In genomic region chr15:41607033-41607432, GRCh38 we compare ENCODE assay signal across 11 cellular contexts. TPM values are rescaled to one million over a fixed set of nuclear protein-coding genes. Genes with fewer than 3 reads are reported as not detected.
DNase-seq lines count a peak whose midpoint lies in the region; ATAC-seq and TF ChIP-seq lines count a peak whose summit lies in the region.
"Had no signal": no experiment of that assay in that cellular context is flagged by ENCODE, and none has a peak within 500 bp of the region (broad histone marks: within the 10 kb centered on the region; RNA-seq: fewer than 3 reads in every experiment).

No MANE protein-coding gene starts in this region.

- DNase-seq in Ammon's horn (ENCODE audit: low spot score), result peak; percentile 54
- peak; percentile 16 for DNase-seq in LoVo (ENCODE audit: low spot score)
- peak; percentile 87 to 92 for DNase-seq in cardiac fibroblast (ENCODE audit: low read depth in 2 of 2)
- DNase-seq in kidney glomerular epithelial cell (lab: John Stamatoyannopoulos, UW), result peak; percentile 36
- no peak for DNase-seq in activated T-cell treated with anti-CD3 and anti-CD28 coated beads for 4 hours
- no peak for DNase-seq in left lobe of liver (ENCODE audit: low spot score)
- DNase-seq in stimulated activated naive CD8-positive, alpha-beta T cell treated with anti-CD3 and anti-CD28 coated beads, Interleukin-15, Interleukin-2, amounts not matched to agents 100 U/mL and 50 U/mL, for 24 hours, result no peak
- DNase-seq: activated B cell treated with CpG ODN at 0.5 μM for 24 hours; CD4-positive, alpha-beta memory T cell; NCI-H2107 had no signal

- ATAC-seq in GM21390 (IDR thresholded peaks at IDR 0.05; ENCODE audit: unreplicated experiment) (no peak), left lobe of liver (no peak)
- no peak for ATAC-seq in stimulated activated naive CD8-positive, alpha-beta T cell treated with anti-CD3 and anti-CD28 coated beads, Interleukin-15, Interleukin-2, amounts not matched to agents 100 U/mL and 50 U/mL, for 24 hours

- H3K4me3 ChIP-seq in cardiac fibroblast (replicated peaks in 1 of 2; ENCODE audit: low read depth in 2 of 2, low read length in 2 of 2), result no peak overlapping the region

- TF ChIP-seq CTCF in cardiac fibroblast (IDR thresholded peaks at IDR 0.05; ENCODE audit: low read depth, low read length), result no peak

RNA-seq across cellular contexts. Expression of gene TYRO3, which starts 48.0 kb away (rescaled TPM):
- total RNA-seq in left lobe of liver, result 1.5 TPM

RNA-seq across cellular contexts. Expression of gene MGA, which starts 53.2 kb away (rescaled TPM):
- total RNA-seq in left lobe of liver, result 10.7 TPM

Comparison
In these comparisons a context has a peak if more than half of its experiments do, and no peak if none do; other contexts are left out.
1. DNase-seq: peak in Ammon's horn (single experiment), LoVo (single experiment), cardiac fibroblast (2 of 2) and kidney glomerular epithelial cell (single experiment); none in activated T-cell treated with anti-CD3 and anti-CD28 coated beads for 4 hours (single experiment), left lobe of liver (single experiment) and stimulated activated naive CD8-positive, alpha-beta T cell treated with anti-CD3 and anti-CD28 coated beads, Interleukin-15, Interleukin-2, amounts not matched to agents 100 U/mL and 50 U/mL, for 24 hours (single experiment).